Comparison of ENCODE assay signal across 2 cellular contexts in the genomic region with DNA sequence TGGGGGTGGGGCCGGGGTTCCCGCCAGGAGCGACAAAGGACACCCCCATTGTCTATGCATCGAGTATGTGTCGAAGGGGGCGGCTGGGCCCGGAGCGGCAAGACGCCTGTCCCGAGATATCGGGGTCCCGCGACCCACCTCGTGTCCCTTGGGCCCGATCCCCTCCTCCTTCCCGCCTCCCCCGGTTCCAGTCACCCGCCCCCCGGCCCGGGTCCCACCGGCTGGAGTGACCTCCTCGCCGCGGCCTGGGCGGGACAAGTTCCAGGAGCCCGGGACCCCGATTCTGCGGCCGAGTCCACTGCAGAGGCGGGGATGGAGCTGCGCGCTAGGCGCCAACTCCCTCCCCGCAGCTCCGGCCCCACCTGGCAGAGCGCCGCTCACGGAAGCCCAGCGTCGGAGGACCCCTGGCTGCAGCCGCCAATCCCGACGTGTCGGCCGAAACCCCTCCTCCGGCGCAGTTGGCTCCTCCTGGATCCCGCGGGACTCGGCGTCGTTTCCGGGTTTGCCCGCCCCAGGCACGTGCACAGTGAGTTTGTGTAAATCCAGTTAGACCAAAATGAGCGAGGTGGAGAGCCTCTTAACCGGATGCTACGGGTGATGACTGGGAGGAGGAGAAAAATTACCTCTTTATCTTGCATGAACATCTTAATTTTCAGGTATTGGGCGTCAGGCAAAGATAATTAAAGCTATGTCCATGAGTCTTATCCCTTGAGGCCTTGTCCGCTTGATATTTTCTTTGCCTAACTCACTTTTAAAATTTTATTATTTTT.
TF ChIP-seq lines count a peak whose summit lies in the region.

A gene (minus strand): TSS at position 434 of the 770 bp plus-strand sequence. CDS start 493 bp downstream, outside the sequence.

TF ChIP-seq in GM23338, 12 proteins besides CTCF, POLR2A, EP300 and RAD21 (continued from another document):
- TF ChIP-seq, protein P1, sequence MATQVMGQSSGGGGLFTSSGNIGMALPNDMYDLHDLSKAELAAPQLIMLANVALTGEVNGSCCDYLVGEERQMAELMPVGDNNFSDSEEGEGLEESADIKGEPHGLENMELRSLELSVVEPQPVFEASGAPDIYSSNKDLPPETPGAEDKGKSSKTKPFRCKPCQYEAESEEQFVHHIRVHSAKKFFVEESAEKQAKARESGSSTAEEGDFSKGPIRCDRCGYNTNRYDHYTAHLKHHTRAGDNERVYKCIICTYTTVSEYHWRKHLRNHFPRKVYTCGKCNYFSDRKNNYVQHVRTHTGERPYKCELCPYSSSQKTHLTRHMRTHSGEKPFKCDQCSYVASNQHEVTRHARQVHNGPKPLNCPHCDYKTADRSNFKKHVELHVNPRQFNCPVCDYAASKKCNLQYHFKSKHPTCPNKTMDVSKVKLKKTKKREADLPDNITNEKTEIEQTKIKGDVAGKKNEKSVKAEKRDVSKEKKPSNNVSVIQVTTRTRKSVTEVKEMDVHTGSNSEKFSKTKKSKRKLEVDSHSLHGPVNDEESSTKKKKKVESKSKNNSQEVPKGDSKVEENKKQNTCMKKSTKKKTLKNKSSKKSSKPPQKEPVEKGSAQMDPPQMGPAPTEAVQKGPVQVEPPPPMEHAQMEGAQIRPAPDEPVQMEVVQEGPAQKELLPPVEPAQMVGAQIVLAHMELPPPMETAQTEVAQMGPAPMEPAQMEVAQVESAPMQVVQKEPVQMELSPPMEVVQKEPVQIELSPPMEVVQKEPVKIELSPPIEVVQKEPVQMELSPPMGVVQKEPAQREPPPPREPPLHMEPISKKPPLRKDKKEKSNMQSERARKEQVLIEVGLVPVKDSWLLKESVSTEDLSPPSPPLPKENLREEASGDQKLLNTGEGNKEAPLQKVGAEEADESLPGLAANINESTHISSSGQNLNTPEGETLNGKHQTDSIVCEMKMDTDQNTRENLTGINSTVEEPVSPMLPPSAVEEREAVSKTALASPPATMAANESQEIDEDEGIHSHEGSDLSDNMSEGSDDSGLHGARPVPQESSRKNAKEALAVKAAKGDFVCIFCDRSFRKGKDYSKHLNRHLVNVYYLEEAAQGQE (IDR thresholded peaks at IDR 0.05; ENCODE audit: unreplicated experiment), result no peak
- TF ChIP-seq, protein P2, sequence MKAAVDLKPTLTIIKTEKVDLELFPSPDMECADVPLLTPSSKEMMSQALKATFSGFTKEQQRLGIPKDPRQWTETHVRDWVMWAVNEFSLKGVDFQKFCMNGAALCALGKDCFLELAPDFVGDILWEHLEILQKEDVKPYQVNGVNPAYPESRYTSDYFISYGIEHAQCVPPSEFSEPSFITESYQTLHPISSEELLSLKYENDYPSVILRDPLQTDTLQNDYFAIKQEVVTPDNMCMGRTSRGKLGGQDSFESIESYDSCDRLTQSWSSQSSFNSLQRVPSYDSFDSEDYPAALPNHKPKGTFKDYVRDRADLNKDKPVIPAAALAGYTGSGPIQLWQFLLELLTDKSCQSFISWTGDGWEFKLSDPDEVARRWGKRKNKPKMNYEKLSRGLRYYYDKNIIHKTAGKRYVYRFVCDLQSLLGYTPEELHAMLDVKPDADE (IDR thresholded peaks at IDR 0.05), result peak; percentile 14; the same call in 1 of the 2 replicates

TF ChIP-seq in GM12878, 131 proteins besides CTCF, POLR2A, EP300 and RAD21 (continued from another document and continues in another):
- TF ChIP-seq NFYA (IDR thresholded peaks at IDR 0.05; ENCODE audit: borderline replicate concordance, low read depth, low read length) (no peak), SREBF1 (IDR thresholded peaks at IDR 0.05; ENCODE audit: low read length) (no peak), CBFB (IDR thresholded peaks at IDR 0.05; ENCODE audit: low read depth) (peak; percentile 61; the same call in 1 of the 2 replicates), BRCA1 (IDR thresholded peaks at IDR 0.05; ENCODE audit: low read depth, low read length) (peak; percentile 76), TAF1 (IDR thresholded peaks at IDR 0.05; ENCODE audit: borderline replicate concordance, low read depth, low read length) (peak; percentile 73; the same call in 1 of the 2 replicates), JUNB (IDR thresholded peaks at IDR 0.05) (no peak), CHD2 (IDR thresholded peaks at IDR 0.05; ENCODE audit: borderline replicate concordance, low read depth, low read length) (peak; percentile 98), GABPA (IDR thresholded peaks at IDR 0.05; ENCODE audit: low read depth) (no peak), PAX8 (IDR thresholded peaks at IDR 0.05) (no peak), POLR2AphosphoS2 (IDR thresholded peaks at IDR 0.05; ENCODE audit: low read depth, low read length) (no peak), SIN3A (IDR thresholded peaks at IDR 0.05; ENCODE audit: low read depth, low read length) (no peak), MYB (IDR thresholded peaks at IDR 0.05; ENCODE audit: borderline replicate concordance, low read depth, low read length) (no peak), MXI1 (IDR thresholded peaks at IDR 0.05; ENCODE audit: low read depth, low read length) (peak; percentile 93), NBN (IDR thresholded peaks at IDR 0.05) (peak; percentile 57), RB1 (IDR thresholded peaks at IDR 0.05; ENCODE audit: borderline replicate concordance) (0 out of 2 replicates have a peak, but pooled peaks have one; percentile 44), MEF2A (IDR thresholded peaks at IDR 0.05; ENCODE audit: insufficient read depth, low read depth, low read length) (no peak), RAD51 (IDR thresholded peaks at IDR 0.05) (peak; percentile 85), RELA (IDR thresholded peaks at IDR 0.05; ENCODE audit: borderline replicate concordance, partially characterized antibody) (peak; percentile 65), GATAD2B (conservative IDR thresholded peaks at IDR 0.05; ENCODE audit: low read depth) (peak; percentile 84), RCOR1 (conservative IDR thresholded peaks at IDR 0.05; ENCODE audit: low read depth, low read length) (peak; percentile 74; the same call in 1 of the 2 replicates), HDGF (IDR thresholded peaks at IDR 0.05) (0 out of 2 replicates have a peak, but pooled peaks have one; percentile 49), KLF5 (IDR thresholded peaks at IDR 0.05; ENCODE audit: partially characterized antibody) (peak; percentile 33), JUND (IDR thresholded peaks at IDR 0.05; ENCODE audit: low read depth, low read length) (no peak), TCF3 (IDR thresholded peaks at IDR 0.05; ENCODE audit: borderline replicate concordance, insufficient read depth, low read depth, low read length) (peak; percentile 71; the same call in 1 of the 2 replicates), YY1 (IDR thresholded peaks at IDR 0.05; ENCODE audit: low read depth, low read length) (peak; percentile 83), IKZF1 (conservative IDR thresholded peaks at IDR 0.05) (no peak; the same call in none of the 2 replicates), ASH2L (IDR thresholded peaks at IDR 0.05; ENCODE audit: borderline replicate concordance, low read depth) (no peak), IKZF2 (IDR thresholded peaks at IDR 0.05) (peak; percentile 21 to 38; a peak in 1 of 4 replicates), MYC (IDR thresholded peaks at IDR 0.05; ENCODE audit: insufficient read depth, insufficient read length, insufficient replicate concordance, low read length, severe bottlenecking) (no peak)
- TF ChIP-seq, protein P3, sequence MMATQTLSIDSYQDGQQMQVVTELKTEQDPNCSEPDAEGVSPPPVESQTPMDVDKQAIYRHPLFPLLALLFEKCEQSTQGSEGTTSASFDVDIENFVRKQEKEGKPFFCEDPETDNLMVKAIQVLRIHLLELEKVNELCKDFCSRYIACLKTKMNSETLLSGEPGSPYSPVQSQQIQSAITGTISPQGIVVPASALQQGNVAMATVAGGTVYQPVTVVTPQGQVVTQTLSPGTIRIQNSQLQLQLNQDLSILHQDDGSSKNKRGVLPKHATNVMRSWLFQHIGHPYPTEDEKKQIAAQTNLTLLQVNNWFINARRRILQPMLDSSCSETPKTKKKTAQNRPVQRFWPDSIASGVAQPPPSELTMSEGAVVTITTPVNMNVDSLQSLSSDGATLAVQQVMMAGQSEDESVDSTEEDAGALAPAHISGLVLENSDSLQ (IDR thresholded peaks at IDR 0.05), result peak; percentile 83
- TF ChIP-seq, protein P4, sequence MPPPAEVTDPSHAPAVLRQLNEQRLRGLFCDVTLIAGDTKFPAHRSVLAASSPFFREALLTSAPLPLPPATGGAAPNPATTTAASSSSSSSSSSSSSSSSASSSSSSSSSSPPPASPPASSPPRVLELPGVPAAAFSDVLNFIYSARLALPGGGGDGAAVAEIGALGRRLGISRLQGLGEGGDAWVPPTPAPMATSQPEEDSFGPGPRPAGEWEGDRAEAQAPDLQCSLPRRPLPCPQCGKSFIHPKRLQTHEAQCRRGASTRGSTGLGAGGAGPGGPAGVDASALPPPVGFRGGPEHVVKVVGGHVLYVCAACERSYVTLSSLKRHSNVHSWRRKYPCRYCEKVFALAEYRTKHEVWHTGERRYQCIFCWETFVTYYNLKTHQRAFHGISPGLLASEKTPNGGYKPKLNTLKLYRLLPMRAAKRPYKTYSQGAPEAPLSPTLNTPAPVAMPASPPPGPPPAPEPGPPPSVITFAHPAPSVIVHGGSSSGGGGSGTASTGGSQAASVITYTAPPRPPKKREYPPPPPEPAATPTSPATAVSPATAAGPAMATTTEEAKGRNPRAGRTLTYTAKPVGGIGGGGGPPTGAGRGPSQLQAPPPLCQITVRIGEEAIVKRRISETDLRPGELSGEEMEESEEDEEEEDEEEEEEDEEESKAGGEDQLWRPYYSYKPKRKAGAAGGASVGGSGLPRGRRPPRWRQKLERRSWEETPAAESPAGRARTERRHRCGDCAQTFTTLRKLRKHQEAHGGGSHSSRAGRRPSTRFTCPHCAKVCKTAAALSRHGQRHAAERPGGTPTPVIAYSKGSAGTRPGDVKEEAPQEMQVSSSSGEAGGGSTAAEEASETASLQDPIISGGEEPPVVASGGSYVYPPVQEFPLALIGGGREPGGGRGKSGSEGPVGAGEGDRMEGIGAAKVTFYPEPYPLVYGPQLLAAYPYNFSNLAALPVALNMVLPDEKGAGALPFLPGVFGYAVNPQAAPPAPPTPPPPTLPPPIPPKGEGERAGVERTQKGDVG (CRISPR knock-in tag; IDR thresholded peaks at IDR 0.05), result no peak
- TF ChIP-seq, protein P5, sequence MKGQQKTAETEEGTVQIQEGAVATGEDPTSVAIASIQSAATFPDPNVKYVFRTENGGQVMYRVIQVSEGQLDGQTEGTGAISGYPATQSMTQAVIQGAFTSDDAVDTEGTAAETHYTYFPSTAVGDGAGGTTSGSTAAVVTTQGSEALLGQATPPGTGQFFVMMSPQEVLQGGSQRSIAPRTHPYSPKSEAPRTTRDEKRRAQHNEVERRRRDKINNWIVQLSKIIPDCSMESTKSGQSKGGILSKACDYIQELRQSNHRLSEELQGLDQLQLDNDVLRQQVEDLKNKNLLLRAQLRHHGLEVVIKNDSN (IDR thresholded peaks at IDR 0.05; ENCODE audit: borderline replicate concordance, extremely low read length, insufficient read depth, low read depth, low read length), result peak; percentile 78
- TF ChIP-seq, protein P6, sequence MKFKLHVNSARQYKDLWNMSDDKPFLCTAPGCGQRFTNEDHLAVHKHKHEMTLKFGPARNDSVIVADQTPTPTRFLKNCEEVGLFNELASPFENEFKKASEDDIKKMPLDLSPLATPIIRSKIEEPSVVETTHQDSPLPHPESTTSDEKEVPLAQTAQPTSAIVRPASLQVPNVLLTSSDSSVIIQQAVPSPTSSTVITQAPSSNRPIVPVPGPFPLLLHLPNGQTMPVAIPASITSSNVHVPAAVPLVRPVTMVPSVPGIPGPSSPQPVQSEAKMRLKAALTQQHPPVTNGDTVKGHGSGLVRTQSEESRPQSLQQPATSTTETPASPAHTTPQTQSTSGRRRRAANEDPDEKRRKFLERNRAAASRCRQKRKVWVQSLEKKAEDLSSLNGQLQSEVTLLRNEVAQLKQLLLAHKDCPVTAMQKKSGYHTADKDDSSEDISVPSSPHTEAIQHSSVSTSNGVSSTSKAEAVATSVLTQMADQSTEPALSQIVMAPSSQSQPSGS (IDR thresholded peaks at IDR 0.05; ENCODE audit: low read length), result no peak
- TF ChIP-seq, protein P7, sequence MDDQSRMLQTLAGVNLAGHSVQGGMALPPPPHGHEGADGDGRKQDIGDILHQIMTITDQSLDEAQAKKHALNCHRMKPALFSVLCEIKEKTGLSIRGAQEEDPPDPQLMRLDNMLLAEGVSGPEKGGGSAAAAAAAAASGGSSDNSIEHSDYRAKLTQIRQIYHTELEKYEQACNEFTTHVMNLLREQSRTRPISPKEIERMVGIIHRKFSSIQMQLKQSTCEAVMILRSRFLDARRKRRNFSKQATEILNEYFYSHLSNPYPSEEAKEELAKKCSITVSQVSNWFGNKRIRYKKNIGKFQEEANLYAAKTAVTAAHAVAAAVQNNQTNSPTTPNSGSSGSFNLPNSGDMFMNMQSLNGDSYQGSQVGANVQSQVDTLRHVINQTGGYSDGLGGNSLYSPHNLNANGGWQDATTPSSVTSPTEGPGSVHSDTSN (IDR thresholded peaks at IDR 0.05; ENCODE audit: insufficient replicate concordance, low read depth, low read length), result peak; percentile 46
- TF ChIP-seq, protein P8, sequence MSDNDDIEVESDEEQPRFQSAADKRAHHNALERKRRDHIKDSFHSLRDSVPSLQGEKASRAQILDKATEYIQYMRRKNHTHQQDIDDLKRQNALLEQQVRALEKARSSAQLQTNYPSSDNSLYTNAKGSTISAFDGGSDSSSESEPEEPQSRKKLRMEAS (IDR thresholded peaks at IDR 0.05; ENCODE audit: low read depth, low read length), result peak; percentile 96
- TF ChIP-seq, protein P9, sequence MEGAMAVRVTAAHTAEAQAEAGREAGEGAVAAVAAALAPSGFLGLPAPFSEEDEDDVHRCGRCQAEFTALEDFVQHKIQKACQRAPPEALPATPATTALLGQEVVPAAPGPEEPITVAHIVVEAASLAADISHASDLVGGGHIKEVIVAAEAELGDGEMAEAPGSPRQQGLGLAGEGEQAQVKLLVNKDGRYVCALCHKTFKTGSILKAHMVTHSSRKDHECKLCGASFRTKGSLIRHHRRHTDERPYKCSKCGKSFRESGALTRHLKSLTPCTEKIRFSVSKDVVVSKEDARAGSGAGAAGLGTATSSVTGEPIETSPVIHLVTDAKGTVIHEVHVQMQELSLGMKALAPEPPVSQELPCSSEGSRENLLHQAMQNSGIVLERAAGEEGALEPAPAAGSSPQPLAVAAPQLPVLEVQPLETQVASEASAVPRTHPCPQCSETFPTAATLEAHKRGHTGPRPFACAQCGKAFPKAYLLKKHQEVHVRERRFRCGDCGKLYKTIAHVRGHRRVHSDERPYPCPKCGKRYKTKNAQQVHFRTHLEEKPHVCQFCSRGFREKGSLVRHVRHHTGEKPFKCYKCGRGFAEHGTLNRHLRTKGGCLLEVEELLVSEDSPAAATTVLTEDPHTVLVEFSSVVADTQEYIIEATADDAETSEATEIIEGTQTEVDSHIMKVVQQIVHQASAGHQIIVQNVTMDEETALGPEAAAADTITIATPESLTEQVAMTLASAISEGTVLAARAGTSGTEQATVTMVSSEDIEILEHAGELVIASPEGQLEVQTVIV (IDR thresholded peaks at IDR 0.05; ENCODE audit: borderline replicate concordance, partially characterized antibody), result peak; percentile 83
- TF ChIP-seq, protein P10, sequence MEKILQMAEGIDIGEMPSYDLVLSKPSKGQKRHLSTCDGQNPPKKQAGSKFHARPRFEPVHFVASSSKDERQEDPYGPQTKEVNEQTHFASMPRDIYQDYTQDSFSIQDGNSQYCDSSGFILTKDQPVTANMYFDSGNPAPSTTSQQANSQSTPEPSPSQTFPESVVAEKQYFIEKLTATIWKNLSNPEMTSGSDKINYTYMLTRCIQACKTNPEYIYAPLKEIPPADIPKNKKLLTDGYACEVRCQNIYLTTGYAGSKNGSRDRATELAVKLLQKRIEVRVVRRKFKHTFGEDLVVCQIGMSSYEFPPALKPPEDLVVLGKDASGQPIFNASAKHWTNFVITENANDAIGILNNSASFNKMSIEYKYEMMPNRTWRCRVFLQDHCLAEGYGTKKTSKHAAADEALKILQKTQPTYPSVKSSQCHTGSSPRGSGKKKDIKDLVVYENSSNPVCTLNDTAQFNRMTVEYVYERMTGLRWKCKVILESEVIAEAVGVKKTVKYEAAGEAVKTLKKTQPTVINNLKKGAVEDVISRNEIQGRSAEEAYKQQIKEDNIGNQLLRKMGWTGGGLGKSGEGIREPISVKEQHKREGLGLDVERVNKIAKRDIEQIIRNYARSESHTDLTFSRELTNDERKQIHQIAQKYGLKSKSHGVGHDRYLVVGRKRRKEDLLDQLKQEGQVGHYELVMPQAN (conservative IDR thresholded peaks at IDR 0.05), result peak; percentile 68
